9 cellular contexts compared by ENCODE assay signal in genomic region chr12:106300761-106301160, GRCh38. TPM values are rescaled to one million over a fixed set of nuclear protein-coding genes. Genes with fewer than 3 reads are reported as not detected.
A peak's percentile ranks its signal among the peaks of the same experiment; 100 is the strongest.
DNase-seq lines count a peak whose midpoint lies in the region; ATAC-seq lines count a peak whose summit lies in the region.
"Had no signal": no experiment of that assay in that cellular context is flagged by ENCODE, and none has a peak within 500 bp of the region (broad histone marks: within the 10 kb centered on the region; RNA-seq: fewer than 3 reads in every experiment).

No MANE protein-coding gene starts in this region.

- H3K27ac Mint-ChIP-seq in activated naive CD4-positive, alpha-beta T cell treated with anti-CD3 and anti-CD28 coated beads, Interleukin-2, amount 10 ng/mL, durations not matched to agents 7 days and 5 days, result peak overlapping the region; percentile 99
- H3K27ac Mint-ChIP-seq in activated T-helper 1 cell treated with anti-CD3 and anti-CD28 coated beads, Interleukin-12 subunit alpha, Interleukin-12 subunit beta, Interleukin-2, Interleukin-4 antibody, amounts not matched to agents 30 ng/mL and 10 ng/mL and 1 ng/mL, durations not matched to agents 14 hours and 24 hours and 36 hours, result peak overlapping the region; percentile 90

- peak overlapping the region; percentile 90 for H3K27ac ChIP-seq in temporal lobe (ENCODE audit: low read depth, low read length)

- CTCF ChIA-PET in activated naive CD4-positive, alpha-beta T cell treated with anti-CD3 and anti-CD28 coated beads, Interleukin-2, amount 10 ng/mL, durations not matched to agents 7 days and 5 days (lab: Charles Lee), result interaction anchor here (1.0 to 3.7 kb wide), 3 partner anchors 18 to 619 kb away, joined by 4 to 20 read pairs (median 12); no protein-coding TSS in a partner anchor

- H3K9me3 Mint-ChIP-seq in activated naive CD4-positive, alpha-beta T cell treated with anti-CD3 and anti-CD28 coated beads, Interleukin-2, amount 10 ng/mL, durations not matched to agents 7 days and 5 days, result no peaks in the 10 kb centered on the region
- no peaks in the 10 kb centered on the region for H3K9me3 Mint-ChIP-seq in activated T-helper 1 cell treated with anti-CD3 and anti-CD28 coated beads, Interleukin-12 subunit alpha, Interleukin-12 subunit beta, Interleukin-2, Interleukin-4 antibody, amounts not matched to agents 30 ng/mL and 10 ng/mL and 1 ng/mL, durations not matched to agents 14 hours and 24 hours and 36 hours
- H3K9me3 Mint-ChIP-seq: H9 had no signal

- H3K4me3 Mint-ChIP-seq in activated naive CD4-positive, alpha-beta T cell treated with anti-CD3 and anti-CD28 coated beads, Interleukin-2, amount 10 ng/mL, durations not matched to agents 7 days and 5 days, result peak overlapping the region; percentile 14
- peak overlapping the region; percentile 84 for H3K4me3 Mint-ChIP-seq in activated T-helper 1 cell treated with anti-CD3 and anti-CD28 coated beads, Interleukin-12 subunit alpha, Interleukin-12 subunit beta, Interleukin-2, Interleukin-4 antibody, amounts not matched to agents 30 ng/mL and 10 ng/mL and 1 ng/mL, durations not matched to agents 14 hours and 24 hours and 36 hours

- intact Hi-C loops in activated T-helper 1 cell treated with anti-CD3 and anti-CD28 coated beads, Interleukin-12 subunit alpha, Interleukin-12 subunit beta, Interleukin-2, Interleukin-4 antibody, amounts not matched to agents 30 ng/mL and 10 ng/mL and 1 ng/mL, durations not matched to agents 14 hours and 24 hours and 36 hours (cut with micrococcal nuclease), result loop anchor here (5.0 kb wide), 5 partner anchors 73 to 1462 kb away; partner anchors contain the start of genes C12orf75, PRDM4 and WASHC4

- H3K36me3 Mint-ChIP-seq in activated naive CD4-positive, alpha-beta T cell treated with anti-CD3 and anti-CD28 coated beads, Interleukin-2, amount 10 ng/mL, durations not matched to agents 7 days and 5 days, result peaks cover 9% of the 10 kb centered on the region
- H3K36me3 Mint-ChIP-seq in activated T-helper 1 cell treated with anti-CD3 and anti-CD28 coated beads, Interleukin-12 subunit alpha, Interleukin-12 subunit beta, Interleukin-2, Interleukin-4 antibody, amounts not matched to agents 30 ng/mL and 10 ng/mL and 1 ng/mL, durations not matched to agents 14 hours and 24 hours and 36 hours (ENCODE audit: low read depth), result peaks cover 2% of the 10 kb centered on the region

- ATAC-seq in GM21528 (IDR thresholded peaks at IDR 0.05; ENCODE audit: low FRiP score, unreplicated experiment), result no peak

- H3K27me3 Mint-ChIP-seq in activated naive CD4-positive, alpha-beta T cell treated with anti-CD3 and anti-CD28 coated beads, Interleukin-2, amount 10 ng/mL, durations not matched to agents 7 days and 5 days, result no peaks in the 10 kb centered on the region
- H3K27me3 Mint-ChIP-seq in activated T-helper 1 cell treated with anti-CD3 and anti-CD28 coated beads, Interleukin-12 subunit alpha, Interleukin-12 subunit beta, Interleukin-2, Interleukin-4 antibody, amounts not matched to agents 30 ng/mL and 10 ng/mL and 1 ng/mL, durations not matched to agents 14 hours and 24 hours and 36 hours (ENCODE audit: insufficient read depth), result no peaks in the 10 kb centered on the region

- no peak for DNase-seq in activated naive CD4-positive, alpha-beta T cell treated with anti-CD3 and anti-CD28 coated beads, Interleukin-2, amount 10 ng/mL, durations not matched to agents 7 days and 5 days
- no peak for DNase-seq in activated naive CD4-positive, alpha-beta T cell treated with anti-CD3 and anti-CD28 coated beads, Interleukin-2, amount 50 U/mL, for 16 hours
- DNase-seq in activated T-helper 1 cell treated with anti-CD3 and anti-CD28 coated beads, Interleukin-12 subunit alpha, Interleukin-12 subunit beta, Interleukin-2, Interleukin-4 antibody, amounts not matched to agents 30 ng/mL and 10 ng/mL and 1 ng/mL, durations not matched to agents 14 hours and 24 hours and 36 hours (ENCODE audit: low spot score), result no peak
- DNase-seq in lung microvascular endothelial cell (ENCODE audit: low read depth in 2 of 2), result peak; percentile 65 to 74
- DNase-seq in SKM-1 (lab: John Stamatoyannopoulos, UW; ENCODE audit: unreplicated experiment), result no peak
- DNase-seq in HCEC 1CT, result no peak
- DNase-seq: H9 had no signal

- peaks cover 59% of the 10 kb centered on the region for H3K4me1 Mint-ChIP-seq in activated naive CD4-positive, alpha-beta T cell treated with anti-CD3 and anti-CD28 coated beads, Interleukin-2, amount 10 ng/mL, durations not matched to agents 7 days and 5 days
- H3K4me1 Mint-ChIP-seq in activated T-helper 1 cell treated with anti-CD3 and anti-CD28 coated beads, Interleukin-12 subunit alpha, Interleukin-12 subunit beta, Interleukin-2, Interleukin-4 antibody, amounts not matched to agents 30 ng/mL and 10 ng/mL and 1 ng/mL, durations not matched to agents 14 hours and 24 hours and 36 hours (ENCODE audit: low read depth), result peaks cover 52% of the 10 kb centered on the region

RNA-seq across cellular contexts. Expression of gene TCP11L2, which starts 1.8 kb away (rescaled TPM):
- total RNA-seq in activated T-helper 1 cell treated with anti-CD3 and anti-CD28 coated beads, Interleukin-12 subunit alpha, Interleukin-12 subunit beta, Interleukin-2, Interleukin-4 antibody, amounts not matched to agents 30 ng/mL and 10 ng/mL and 1 ng/mL, durations not matched to agents 14 hours and 24 hours and 36 hours, result 4.0 and 4.3 TPM in 2 replicates
- total RNA-seq in lung microvascular endothelial cell (42.7 and 59.1 TPM in 2 replicates), temporal lobe (32.0 TPM)

RNA-seq across cellular contexts. Expression of gene CKAP4, which starts 52.9 kb away (rescaled TPM):
- 4.8 and 5.1 TPM in 2 replicates for total RNA-seq in activated T-helper 1 cell treated with anti-CD3 and anti-CD28 coated beads, Interleukin-12 subunit alpha, Interleukin-12 subunit beta, Interleukin-2, Interleukin-4 antibody, amounts not matched to agents 30 ng/mL and 10 ng/mL and 1 ng/mL, durations not matched to agents 14 hours and 24 hours and 36 hours
- total RNA-seq in lung microvascular endothelial cell (35.9 and 41.0 TPM in 2 replicates), temporal lobe (21.6 TPM)

RNA-seq across cellular contexts. Expression of gene POLR3B, which starts 56.8 kb away (rescaled TPM):
- 11.5 and 14.3 TPM in 2 replicates for total RNA-seq in activated T-helper 1 cell treated with anti-CD3 and anti-CD28 coated beads, Interleukin-12 subunit alpha, Interleukin-12 subunit beta, Interleukin-2, Interleukin-4 antibody, amounts not matched to agents 30 ng/mL and 10 ng/mL and 1 ng/mL, durations not matched to agents 14 hours and 24 hours and 36 hours
- total RNA-seq in lung microvascular endothelial cell (5.7 and 6.5 TPM in 2 replicates), temporal lobe (17.2 TPM)

Comparison
In these comparisons a context has a peak if more than half of its experiments do, and no peak if none do; other contexts are left out.
1. DNase-seq: peak in lung microvascular endothelial cell (2 of 2); none in activated naive CD4-positive, alpha-beta T cell treated with anti-CD3 and anti-CD28 coated beads, Interleukin-2, amount 10 ng/mL, durations not matched to agents 7 days and 5 days (single experiment), activated naive CD4-positive, alpha-beta T cell treated with anti-CD3 and anti-CD28 coated beads, Interleukin-2, amount 50 U/mL, for 16 hours (single experiment), activated T-helper 1 cell treated with anti-CD3 and anti-CD28 coated beads, Interleukin-12 subunit alpha, Interleukin-12 subunit beta, Interleukin-2, Interleukin-4 antibody, amounts not matched to agents 30 ng/mL and 10 ng/mL and 1 ng/mL, durations not matched to agents 14 hours and 24 hours and 36 hours (single experiment), SKM-1 (single experiment) and HCEC 1CT (single experiment).